23 cellular contexts compared by ENCODE assay signal in genomic region chr15:99117111-99117510, GRCh38. TPM values are rescaled to one million over a fixed set of nuclear protein-coding genes. Genes with fewer than 3 reads are reported as not detected.
DNase-seq lines count a peak whose midpoint lies in the region; ATAC-seq, FAIRE-seq and TF ChIP-seq lines count a peak whose summit lies in the region.
"Had no signal": no experiment of that assay in that cellular context is flagged by ENCODE, and none has a peak within 500 bp of the region (broad histone marks: within the 10 kb centered on the region; RNA-seq: fewer than 3 reads in every experiment).

No MANE protein-coding gene starts in this region.

- H3K36me3 ChIP-seq in RWPE2 (ENCODE audit: low read depth): no peaks in the 10 kb centered on the region
- H3K36me3 ChIP-seq in esophagus muscularis mucosa: peaks cover 20 to 77% (median 60%) of the 10 kb centered on the region in 4 donors
- peaks cover 48 to 53% of the 10 kb centered on the region in 2 donors for H3K36me3 ChIP-seq in stomach smooth muscle (ENCODE audit: control insufficient read depth in 2 of 2, insufficient read depth in 2 of 2, low read length in 2 of 2)

- intact Hi-C loops in esophagus muscularis mucosa (cut with DNase I): no loop called here
- intact Hi-C loops in posterior vena cava (cut with DNase I): no loop called here

- no peak for TF ChIP-seq CTCF in RWPE2 (IDR thresholded peaks at IDR 0.05; ENCODE audit: poor library complexity, severe bottlenecking)
- no peak for TF ChIP-seq CTCF in esophagus muscularis mucosa (IDR thresholded peaks at IDR 0.05)

- H3K36me3 Mint-ChIP-seq in stimulated activated memory B cell treated with anti-CD40 and anti-IgM and Interleukin-4, amounts not matched to agents 10 μg/mL and 1 μg/mL and 100 μg/mL, for 72 hours: no peaks in the 10 kb centered on the region

- no peak overlapping the region for H3K27ac Mint-ChIP-seq in stimulated activated memory B cell treated with anti-CD40 and anti-IgM and Interleukin-4, amounts not matched to agents 10 μg/mL and 1 μg/mL and 100 μg/mL, for 72 hours
- H3K27ac Mint-ChIP-seq: CD4-positive, alpha-beta T cell had no signal

- H3K27me3 ChIP-seq in RWPE2 (ENCODE audit: insufficient read depth, poor library complexity, severe bottlenecking): no peaks in the 10 kb centered on the region
- no peaks in the 10 kb centered on the region for H3K27me3 ChIP-seq in esophagus muscularis mucosa
- H3K27me3 ChIP-seq in stomach smooth muscle (ENCODE audit: control insufficient read depth in 1 of 2, insufficient read depth in 2 of 2, low read length in 2 of 2): no peaks in the 10 kb centered on the region

- 57% methylated on average over 7 of the region's 8 CpGs for WGBS in esophagus muscularis mucosa

- DNase-seq in RWPE2 (ENCODE audit: low spot score) (peak; percentile 29), esophagus muscularis mucosa (ENCODE audit: extremely low spot score) (no peak), posterior vena cava (ENCODE audit: low spot score) (peak; percentile 75), urothelium cell line (ENCODE audit: low spot score) (no peak), DMS 273 (lab: John Stamatoyannopoulos, UW; ENCODE audit: unreplicated experiment) (no peak)
- DNase-seq: Caco-2; CD4-positive, alpha-beta T cell; DMS153; GOT3; KBM-7; NCI-H1417; NCI-H187 treated with DMSO at 0.1 percent for 48 hours; NCI-H2227 treated with DMSO at 0.1 percent for 48 hours; NCI-H510A treated with DMSO at 0.1 percent for 48 hours; NCI-H774; OCI-M1; SHP77 treated with DMSO at 0.1 percent for 48 hours had no signal

- peak overlapping the region in 1 of 2 donors; percentile 13 for H3K9ac ChIP-seq in stomach smooth muscle (ENCODE audit: low read length in 2 of 2)

- H3K9me3 ChIP-seq in RWPE2 (ENCODE audit: severe bottlenecking): no peaks in the 10 kb centered on the region
- H3K9me3 ChIP-seq in esophagus muscularis mucosa: no peaks in the 10 kb centered on the region
- no peaks in the 10 kb centered on the region for H3K9me3 ChIP-seq in stomach smooth muscle (ENCODE audit: control insufficient read depth in 2 of 2, low read length in 2 of 2)
- H3K9me3 ChIP-seq: Caco-2 had no signal

- ATAC-seq in RWPE2 (ENCODE audit: low read depth) (no peak), GM18498 (IDR thresholded peaks at IDR 0.05; ENCODE audit: unreplicated experiment) (no peak)
- ATAC-seq in stimulated activated memory B cell treated with anti-CD40 and anti-IgM and Interleukin-4, amounts not matched to agents 10 μg/mL and 1 μg/mL and 100 μg/mL, for 72 hours: no peak
- ATAC-seq: GM12878, HepG2 had no signal

- no peak overlapping the region for H3K4me3 ChIP-seq in RWPE2 (ENCODE audit: severe bottlenecking)
- peak overlapping the region in 1 of 4 donors; percentile 10 for H3K4me3 ChIP-seq in esophagus muscularis mucosa
- H3K4me3 ChIP-seq in stomach smooth muscle (ENCODE audit: low read length in 2 of 2): peak overlapping the region in 1 of 2 donors; percentile 54
- H3K4me3 ChIP-seq: GM12878 had no signal

- TF ChIP-seq POLR2A in esophagus muscularis mucosa (IDR thresholded peaks at IDR 0.05; ENCODE audit: low read depth): no peak

- H3K4me1 Mint-ChIP-seq in stimulated activated memory B cell treated with anti-CD40 and anti-IgM and Interleukin-4, amounts not matched to agents 10 μg/mL and 1 μg/mL and 100 μg/mL, for 72 hours: no peaks in the 10 kb centered on the region

- H3K27ac ChIP-seq in RWPE2 (ENCODE audit: poor library complexity, severe bottlenecking) (no peak overlapping the region), esophagus muscularis mucosa (replicated peaks in 1 of 4) (peak overlapping the region; percentile 97 to 98 (median 98)), stomach smooth muscle (ENCODE audit: low read length) (peak overlapping the region; percentile 71)

- no peaks in the 10 kb centered on the region for H3K9me3 Mint-ChIP-seq in stimulated activated memory B cell treated with anti-CD40 and anti-IgM and Interleukin-4, amounts not matched to agents 10 μg/mL and 1 μg/mL and 100 μg/mL, for 72 hours
- H3K9me3 Mint-ChIP-seq: CD4-positive, alpha-beta T cell had no signal

- H3K4me1 ChIP-seq in RWPE2 (ENCODE audit: insufficient read depth, poor library complexity, severe bottlenecking) (no peaks in the 10 kb centered on the region), esophagus muscularis mucosa (peaks cover 59 to 100% (median 98%) of the 10 kb centered on the region in 4 donors), stomach smooth muscle (ENCODE audit: control insufficient read depth, insufficient read depth, low read length) (peaks cover 92% of the 10 kb centered on the region)
- H3K4me1 ChIP-seq: Caco-2 had no signal

- FAIRE-seq in urothelium cell line (lab: Jason Lieb, UNC): no peak
- FAIRE-seq: A204.1, GM12878, HepG2 had no signal

- H3K4me3 Mint-ChIP-seq in stimulated activated memory B cell treated with anti-CD40 and anti-IgM and Interleukin-4, amounts not matched to agents 10 μg/mL and 1 μg/mL and 100 μg/mL, for 72 hours: no peak overlapping the region
- H3K4me3 Mint-ChIP-seq: CD4-positive, alpha-beta T cell had no signal

- H3K27me3 Mint-ChIP-seq in stimulated activated memory B cell treated with anti-CD40 and anti-IgM and Interleukin-4, amounts not matched to agents 10 μg/mL and 1 μg/mL and 100 μg/mL, for 72 hours: peaks cover 35% of the 10 kb centered on the region
- H3K27me3 Mint-ChIP-seq: CD4-positive, alpha-beta T cell had no signal

- TF ChIP-seq EP300 in esophagus muscularis mucosa (IDR thresholded peaks at IDR 0.05): no peak

RNA-seq across cellular contexts. Expression of gene SYNM, which starts 12.2 kb away (rescaled TPM):
- total RNA-seq in esophagus muscularis mucosa (1,000 to 10,000 TPM; 1,866 to 2,563 (median 2,454) TPM), posterior vena cava (100 to 1,000 TPM; 447 to 863 TPM)

Comparison
In these comparisons a context has a peak if more than half of its experiments do, and no peak if none do; other contexts are left out.
1. DNase-seq: peak in RWPE2 (single experiment) and posterior vena cava (single experiment); none in esophagus muscularis mucosa (single experiment), urothelium cell line (single experiment) and DMS 273 (single experiment).